ENCODE assay signal across 7 cellular contexts in the genomic region with DNA sequence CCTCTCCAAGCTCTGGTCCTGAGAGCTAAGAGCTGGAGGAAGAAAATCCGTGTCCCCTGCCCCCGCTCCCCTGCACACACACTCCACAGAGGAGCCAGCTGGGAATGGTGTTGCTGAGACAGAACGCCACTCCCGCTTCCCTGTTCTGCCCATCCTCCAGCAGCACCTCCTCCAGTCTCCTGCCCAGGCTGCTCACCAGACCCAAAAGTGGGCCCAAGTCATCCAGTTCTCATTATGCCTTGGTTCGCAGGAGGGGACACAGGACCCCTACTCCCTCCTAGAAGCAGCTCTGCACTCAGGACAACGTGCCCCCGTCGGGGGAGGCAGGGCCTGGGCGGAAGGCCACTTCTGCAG. TPM values are rescaled to one million over a fixed set of nuclear protein-coding genes. Genes with fewer than 3 reads are reported as not detected.
DNase-seq lines count a peak whose midpoint lies in the region; ATAC-seq and TF ChIP-seq lines count a peak whose summit lies in the region.

No MANE protein-coding gene starts in this region.

- H3K36me3 Mint-ChIP-seq in H9 (ENCODE audit: insufficient read depth in 1 of 3, low read depth in 3 of 3) = peaks cover 1 to 8% (median 4%) of the 10 kb centered on the region in 3 experiments; a peak in 5 of 7 replicates

- H3K27ac ChIP-seq in H9 (ENCODE audit: insufficient read length, low read depth, low read length) (no peak overlapping the region), SK-N-SH (ENCODE audit: low read depth in 2 of 2, low read length in 1 of 2) (peak overlapping the region; percentile 67 to 80; a peak in 2 of 4 replicates), ovary (peak overlapping the region; percentile 79 to 90)

- no peaks in the 10 kb centered on the region for H3K9me2 ChIP-seq in SK-N-SH

- intact Hi-C loops in ovary (cut with DNase I) = no loop called here

- H3K4me1 ChIP-seq in H9 (ENCODE audit: insufficient read depth, low read length) (no peaks in the 10 kb centered on the region; the same call in 1 of the 2 replicates), SK-N-SH (ENCODE audit: control insufficient read depth in 1 of 2, insufficient read depth in 2 of 2, low read depth in 1 of 2, low read length in 1 of 2) (peaks cover 9 to 28% of the 10 kb centered on the region in 2 experiments; a peak in 1 of 4 replicates), ovary (ENCODE audit: insufficient read depth) (peaks cover 17% of the 10 kb centered on the region)

- H4K20me1 ChIP-seq in H9 (ENCODE audit: control insufficient read depth, insufficient read depth, insufficient read length) (peaks cover 4% of the 10 kb centered on the region), SK-N-SH (ENCODE audit: insufficient read depth) (peaks cover 9% of the 10 kb centered on the region; the same call in 1 of the 2 replicates)

- H3K9me3 ChIP-seq in H9 (ENCODE audit: control insufficient read depth, low read depth, low read length) = no peaks in the 10 kb centered on the region
- no peaks in the 10 kb centered on the region for H3K9me3 ChIP-seq in SK-N-SH
- H3K9me3 ChIP-seq in ovary = no peaks in the 10 kb centered on the region

- H3K27me3 Mint-ChIP-seq in H9 (ENCODE audit: low read depth) = peaks cover 35% of the 10 kb centered on the region

- no peak overlapping the region for H2AFZ ChIP-seq in H9 (ENCODE audit: low read length)
- 0 out of 2 replicates have a peak overlapping the region, but pooled peaks have one; percentile 81 for H2AFZ ChIP-seq in SK-N-SH (ENCODE audit: low read depth)

- H3K79me1 ChIP-seq in H9 (ENCODE audit: insufficient read depth, low read depth, low read length, poor library complexity, severe bottlenecking) = peaks cover 13% of the 10 kb centered on the region

- H3K56ac ChIP-seq in H9 (ENCODE audit: insufficient read length, low read depth, low read length) = no peak overlapping the region

- no CpG with 5 or more reads among the region's 9 CpGs for WGBS in H9 (ENCODE audit: extremely low coverage, insufficient read length, low lambda C conversion rate)
- WGBS in SK-N-SH (ENCODE audit: low lambda C conversion rate) = 51% methylated on average over 7 of the region's 9 CpGs
- 13 to 16% (median 16%) methylated on average over 9 of the region's 9 CpGs for WGBS in ovary, 3 donors

- ATAC-seq in HG03280 (IDR thresholded peaks at IDR 0.05; ENCODE audit: unreplicated experiment) (no peak), HG03097 (IDR thresholded peaks at IDR 0.05; ENCODE audit: low FRiP score, unreplicated experiment) (no peak)

- H2AK5ac ChIP-seq in H9 (ENCODE audit: insufficient read length, low read length) = no peak overlapping the region

- peak overlapping the region; percentile 5 for H3K9ac ChIP-seq in H9 (ENCODE audit: extremely low read depth, insufficient read length, low read length)
- H3K9ac ChIP-seq in SK-N-SH = peak overlapping the region; percentile 89

- POLR2A ChIA-PET in SK-N-SH (lab: Yijun Ruan, JAX) = interaction anchor here (0.6 to 1.6 kb wide), 2 partner anchors 15 to 29 kb away, joined by 3 to 6 read pairs; no protein-coding TSS in a partner anchor

- H3K27ac Mint-ChIP-seq in H9 = peak overlapping the region in 2 of 3 experiments; percentile 87 to 99; a peak in 5 of 7 replicates

- no peak for TF ChIP-seq RAD21 in SK-N-SH (IDR thresholded peaks at IDR 0.05; ENCODE audit: low read length)

- no peak overlapping the region for H2BK12ac ChIP-seq in H9 (ENCODE audit: insufficient read length, low read depth, low read length)

- CTCF ChIA-PET in SK-N-SH (lab: Yijun Ruan, JAX) = interaction anchor here (2.4 to 8.5 kb wide), 3 partner anchors 10 to 28 kb away, joined by 10 to 52 read pairs (median 14); no protein-coding TSS in a partner anchor

- H3K79me2 ChIP-seq in H9 (ENCODE audit: insufficient read depth, low read length) (peaks cover 10% of the 10 kb centered on the region; the same call in 1 of the 2 replicates), SK-N-SH (ENCODE audit: insufficient read depth) (peaks cover 36% of the 10 kb centered on the region)

- no peak overlapping the region for H2BK15ac ChIP-seq in H9 (ENCODE audit: low read depth, low read length)

- DNase-seq in H9 = no peak
- DNase-seq in SK-N-SH = no peak
- no peak for DNase-seq in fibroblast of pulmonary artery (ENCODE audit: low read depth)
- DNase-seq in ovary = peak in 2 of 5 donors; percentile 40 to 51
- no peak for DNase-seq in erythroblast (lab: John Stamatoyannopoulos, UW)

- no peak for TF ChIP-seq POLR2A in ovary (IDR thresholded peaks at IDR 0.05)
- no peak for TF ChIP-seq POLR2A in erythroblast (IDR thresholded peaks at IDR 0.05; ENCODE audit: low read length)

- peaks cover 3% of the 10 kb centered on the region for H3F3A ChIP-seq in SK-N-SH (replicated peaks; ENCODE audit: insufficient read depth)

- H3K4me3 Mint-ChIP-seq in H9 = peak overlapping the region; percentile 91 to 97

- H3K4me3 ChIP-seq in SK-N-SH (ENCODE audit: low read depth in 2 of 2, low read length in 1 of 2) (peak overlapping the region; percentile 94 to 99), fibroblast of pulmonary artery (replicated peaks; ENCODE audit: low read depth, low read length) (peak overlapping the region; percentile 90), ovary (peak overlapping the region; percentile 94)

- TF ChIP-seq CTCF in H9 (conservative IDR thresholded peaks at IDR 0.05) (no peak), SK-N-SH (IDR thresholded peaks at IDR 0.05) (no peak), fibroblast of pulmonary artery (IDR thresholded peaks at IDR 0.05; ENCODE audit: low read length, missing control alignments) (no peak), ovary (IDR thresholded peaks at IDR 0.05) (no peak)

- no peak overlapping the region for H2BK5ac ChIP-seq in H9 (ENCODE audit: insufficient read length, low read length)

- H3K4ac ChIP-seq in H9 (ENCODE audit: low read depth, low read length) = no peak overlapping the region

- H4K91ac ChIP-seq in H9 (ENCODE audit: insufficient read length, low read depth, low read length) = no peak overlapping the region

- no peak overlapping the region; the same call in 1 of the 2 replicates for H3K14ac ChIP-seq in H9 (ENCODE audit: insufficient read depth, low read length)

- H3K36me3 ChIP-seq in SK-N-SH (replicated peaks in 1 of 2; ENCODE audit: control insufficient read depth in 1 of 2, insufficient read depth in 2 of 2, low read length in 1 of 2) (peaks cover 0 to 17% of the 10 kb centered on the region in 2 experiments), ovary (no peaks in the 10 kb centered on the region)

- H3K23me2 ChIP-seq in H9 (ENCODE audit: insufficient read length, low read depth, low read length, poor library complexity, severe bottlenecking) = peaks cover 11% of the 10 kb centered on the region

- no peak overlapping the region for H4K5ac ChIP-seq in H9 (ENCODE audit: insufficient read length, low read depth, low read length)

- no peak overlapping the region for H2BK20ac ChIP-seq in H9 (ENCODE audit: low read depth, low read length, poor library complexity, severe bottlenecking)

- peaks cover 18 to 41% of the 10 kb centered on the region in 2 experiments for H3K4me1 Mint-ChIP-seq in H9

- H3K27me3 ChIP-seq in H9 (ENCODE audit: insufficient read depth, low read length) = peaks cover 7% of the 10 kb centered on the region; the same call in 1 of the 2 replicates
- H3K27me3 ChIP-seq in SK-N-SH (ENCODE audit: insufficient read depth) = peaks cover 4% of the 10 kb centered on the region
- H3K27me3 ChIP-seq in ovary = no peaks in the 10 kb centered on the region

- peaks cover 4 to 5% of the 10 kb centered on the region in 2 experiments; a peak in 4 of 5 replicates for H3K9me3 Mint-ChIP-seq in H9

- H3K4me2 ChIP-seq in H9 (ENCODE audit: insufficient read depth, insufficient read length, low read length) (peak overlapping the region; percentile 93), SK-N-SH (peak overlapping the region; percentile 99)

- no peak overlapping the region for H4K8ac ChIP-seq in H9 (replicated peaks; ENCODE audit: insufficient read length, low read depth, low read length)

- no peak overlapping the region for H2BK120ac ChIP-seq in H9 (ENCODE audit: low read depth, low read length, poor library complexity, severe bottlenecking)

- H3K23ac ChIP-seq in H9 (ENCODE audit: insufficient read length, low read depth, low read length) = no peak overlapping the region

- H3T11ph ChIP-seq in H9 (ENCODE audit: low read length) = no peak overlapping the region

- TF ChIP-seq EP300 in SK-N-SH (IDR thresholded peaks at IDR 0.05; ENCODE audit: borderline replicate concordance in 1 of 2, low read depth in 1 of 2, low read length in 1 of 2) (no peak), ovary (IDR thresholded peaks at IDR 0.05) (no peak)

- no peak overlapping the region for H3K18ac ChIP-seq in H9 (ENCODE audit: insufficient read length, low read depth, low read length)

TF ChIP-seq in SK-N-SH, 30 proteins besides CTCF, POLR2A, EP300 and RAD21:
- TF ChIP-seq YY1 (IDR thresholded peaks at IDR 0.05; ENCODE audit: low read depth) = no peak
- no peak for TF ChIP-seq GATA2 (CRISPR knock-in tag; IDR thresholded peaks at IDR 0.05)
- TF ChIP-seq NFIC (IDR thresholded peaks at IDR 0.05; ENCODE audit: borderline replicate concordance) = no peak

RNA-seq across cellular contexts. Expression of a gene that starts 0.9 kb away (rescaled TPM):
- total RNA-seq in H9 (2021) (21.9 and 22.2 TPM in 2 replicates), ovary (10 to 100 TPM in 6 of 7 donors, 1 to 10 TPM in 1; 8.1 to 20.9 (median 14.8) TPM)
- polyA plus RNA-seq in SK-N-SH (2012; rRNA removed) (15.8 and 18.1 TPM in 2 replicates), ovary (10 to 100 TPM in 1 of 2 donors, under 1 TPM in 1; 0.62 to 12.1 TPM)
- 6.9 and 12.1 TPM in 2 replicates for polyA plus RNA-seq in SK-N-SH (2012; cell fraction: cytosol; rRNA removed)
- polyA plus RNA-seq in SK-N-SH (2012; cell fraction: nucleus; rRNA removed) = 32.9 and 37.6 TPM in 2 replicates

RNA-seq across cellular contexts. Expression of a gene that starts 5.5 kb away (rescaled TPM):
- 517 and 546 TPM in 2 replicates for total RNA-seq in H9 (2021)
- 47.6 and 53.0 TPM in 2 replicates for polyA plus RNA-seq in SK-N-SH (2012; rRNA removed)
- polyA plus RNA-seq in SK-N-SH (2012; cell fraction: cytosol; rRNA removed) = 24.1 and 41.5 TPM in 2 replicates
- 111 and 208 TPM in 2 replicates for polyA plus RNA-seq in SK-N-SH (2012; cell fraction: nucleus; rRNA removed)
- 100 to 1,000 TPM in 6 of 7 donors, 10 to 100 TPM in 1; 79.4 to 284 (median 140) TPM for total RNA-seq in ovary
- polyA plus RNA-seq in ovary = 100 to 1,000 TPM in 1 of 2 donors, 10 to 100 TPM in 1; 47.5 to 134 TPM

RNA-seq across cellular contexts. Expression of a gene that starts 34.3 kb away (rescaled TPM):
- 38.0 and 40.9 TPM in 2 replicates for total RNA-seq in H9 (2021)
- 5.2 and 5.9 TPM in 2 replicates for polyA plus RNA-seq in SK-N-SH (2012; rRNA removed)
- polyA plus RNA-seq in SK-N-SH (2012; cell fraction: cytosol; rRNA removed) = 7.9 and 8.3 TPM in 2 replicates
- polyA plus RNA-seq in SK-N-SH (2012; cell fraction: nucleus; rRNA removed) = 3.4 and 5.4 TPM in 2 replicates
- total RNA-seq in ovary = 10 to 100 TPM; 13.2 to 29.1 (median 24.4) TPM
- 10 to 100 TPM in 1 of 2 donors, 1 to 10 TPM in 1; 9.8 to 26.6 TPM for polyA plus RNA-seq in ovary

RNA-seq across cellular contexts. Expression of a gene that starts 34.6 kb away (rescaled TPM):
- 43.2 and 45.5 TPM in 2 replicates for total RNA-seq in H9 (2021)
- polyA plus RNA-seq in SK-N-SH (2012; rRNA removed) = 25.2 and 25.4 TPM in 2 replicates
- 29.8 and 31.6 TPM in 2 replicates for polyA plus RNA-seq in SK-N-SH (2012; cell fraction: cytosol; rRNA removed)
- 4.9 and 8.9 TPM in 2 replicates for polyA plus RNA-seq in SK-N-SH (2012; cell fraction: nucleus; rRNA removed)
- total RNA-seq in ovary = 10 to 100 TPM; 11.4 to 28.1 (median 26.6) TPM
- 10 to 100 TPM; 34.9 to 50.1 TPM for polyA plus RNA-seq in ovary
